1 cellular context compared by ENCODE assay signal in the genomic region with DNA sequence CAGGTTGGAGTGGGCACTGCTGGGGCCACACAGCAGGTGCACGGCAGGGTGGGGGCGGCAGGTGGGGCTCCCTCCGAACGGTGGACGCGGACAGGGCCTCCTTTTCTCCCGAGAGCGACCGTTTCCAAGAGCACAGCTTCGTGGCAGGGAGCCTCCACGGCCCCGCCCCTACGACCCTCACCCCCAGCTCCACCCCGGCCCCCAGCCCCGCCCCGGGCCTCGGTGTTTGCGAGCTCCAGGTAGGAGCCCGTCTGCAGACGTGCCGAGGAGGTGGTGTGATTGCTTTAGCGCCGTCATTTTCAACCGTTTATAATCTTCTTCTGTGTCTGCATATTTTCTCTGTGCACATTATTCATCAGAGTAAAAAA.
TF ChIP-seq lines count a peak whose summit lies in the region.

No MANE protein-coding gene starts in this region.

TF ChIP-seq in GM23338, 12 proteins besides CTCF, POLR2A, EP300 and RAD21:
- TF ChIP-seq ZNF462 (CRISPR knock-in tag; IDR thresholded peaks at IDR 0.05) (no peak), POLR2AphosphoS5 (IDR thresholded peaks at IDR 0.05; ENCODE audit: low read depth) (no peak), EZH2phosphoT487 (IDR thresholded peaks at IDR 0.05; ENCODE audit: unreplicated experiment) (no peak), ZNF331 (CRISPR knock-in tag; IDR thresholded peaks at IDR 0.05; ENCODE audit: low read depth) (no peak), JUNB (IDR thresholded peaks at IDR 0.05; ENCODE audit: unreplicated experiment) (no peak), NANOG (IDR thresholded peaks at IDR 0.05; ENCODE audit: borderline replicate concordance) (no peak), ETS1 (IDR thresholded peaks at IDR 0.05) (no peak), STAT1 (IDR thresholded peaks at IDR 0.05; ENCODE audit: unreplicated experiment) (no peak), CREB1 (CRISPR knock-in tag; IDR thresholded peaks at IDR 0.05; ENCODE audit: low read depth) (no peak), EZH2 (IDR thresholded peaks at IDR 0.05; ENCODE audit: low read depth, unreplicated experiment) (no peak), ZNF114 (CRISPR knock-in tag; IDR thresholded peaks at IDR 0.05) (no peak)
- TF ChIP-seq, protein P1, sequence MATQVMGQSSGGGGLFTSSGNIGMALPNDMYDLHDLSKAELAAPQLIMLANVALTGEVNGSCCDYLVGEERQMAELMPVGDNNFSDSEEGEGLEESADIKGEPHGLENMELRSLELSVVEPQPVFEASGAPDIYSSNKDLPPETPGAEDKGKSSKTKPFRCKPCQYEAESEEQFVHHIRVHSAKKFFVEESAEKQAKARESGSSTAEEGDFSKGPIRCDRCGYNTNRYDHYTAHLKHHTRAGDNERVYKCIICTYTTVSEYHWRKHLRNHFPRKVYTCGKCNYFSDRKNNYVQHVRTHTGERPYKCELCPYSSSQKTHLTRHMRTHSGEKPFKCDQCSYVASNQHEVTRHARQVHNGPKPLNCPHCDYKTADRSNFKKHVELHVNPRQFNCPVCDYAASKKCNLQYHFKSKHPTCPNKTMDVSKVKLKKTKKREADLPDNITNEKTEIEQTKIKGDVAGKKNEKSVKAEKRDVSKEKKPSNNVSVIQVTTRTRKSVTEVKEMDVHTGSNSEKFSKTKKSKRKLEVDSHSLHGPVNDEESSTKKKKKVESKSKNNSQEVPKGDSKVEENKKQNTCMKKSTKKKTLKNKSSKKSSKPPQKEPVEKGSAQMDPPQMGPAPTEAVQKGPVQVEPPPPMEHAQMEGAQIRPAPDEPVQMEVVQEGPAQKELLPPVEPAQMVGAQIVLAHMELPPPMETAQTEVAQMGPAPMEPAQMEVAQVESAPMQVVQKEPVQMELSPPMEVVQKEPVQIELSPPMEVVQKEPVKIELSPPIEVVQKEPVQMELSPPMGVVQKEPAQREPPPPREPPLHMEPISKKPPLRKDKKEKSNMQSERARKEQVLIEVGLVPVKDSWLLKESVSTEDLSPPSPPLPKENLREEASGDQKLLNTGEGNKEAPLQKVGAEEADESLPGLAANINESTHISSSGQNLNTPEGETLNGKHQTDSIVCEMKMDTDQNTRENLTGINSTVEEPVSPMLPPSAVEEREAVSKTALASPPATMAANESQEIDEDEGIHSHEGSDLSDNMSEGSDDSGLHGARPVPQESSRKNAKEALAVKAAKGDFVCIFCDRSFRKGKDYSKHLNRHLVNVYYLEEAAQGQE (IDR thresholded peaks at IDR 0.05; ENCODE audit: unreplicated experiment), result no peak
